In genomic region chr4:8409271-8410065, GRCh38 we compare ENCODE assay signal across 7 cellular contexts. TPM values are rescaled to one million over a fixed set of nuclear protein-coding genes. Genes with fewer than 3 reads are reported as not detected.
A peak's percentile ranks its signal among the peaks of the same experiment; 100 is the strongest.
DNase-seq lines count a peak whose midpoint lies in the region; ATAC-seq, FAIRE-seq and TF ChIP-seq lines count a peak whose summit lies in the region.

No MANE protein-coding gene starts in this region.

- H3K4me1 ChIP-seq in tibial nerve: peaks cover 0 to 26% (median 0%) of the 10 kb centered on the region in 4 donors

- H3K4me3 ChIP-seq in tibial nerve: no peak overlapping the region

- no peak for TF ChIP-seq EP300 in tibial nerve (IDR thresholded peaks at IDR 0.05)

- FAIRE-seq in HTR-8/SVneo (lab: Jason Lieb, UNC): peak; percentile 95

- peak overlapping the region in 1 of 4 donors; percentile 10 for H3K27ac ChIP-seq in tibial nerve

- no peak for TF ChIP-seq POLR2A in tibial nerve (IDR thresholded peaks at IDR 0.05)

- H3K9me3 ChIP-seq in tibial nerve: no peaks in the 10 kb centered on the region

- H3K36me3 ChIP-seq in tibial nerve: peaks cover 0 to 89% (median 12%) of the 10 kb centered on the region in 3 donors

- no peak for TF ChIP-seq CTCF in tibial nerve (IDR thresholded peaks at IDR 0.05)

- ATAC-seq in esophagus mucosa: peak; percentile 81
- no peak for ATAC-seq in HG03457 (IDR thresholded peaks at IDR 0.05; ENCODE audit: unreplicated experiment)

- no peaks in the 10 kb centered on the region for H3K27me3 ChIP-seq in tibial nerve

- 73 to 78% methylated on average over 12 to 16 of the region's 17 CpGs for WGBS in tibial nerve, 2 donors

- DNase-seq in HTR-8/SVneo (ENCODE audit: insufficient read length, low spot score) (no peak), tibial nerve (ENCODE audit: low spot score in 2 of 2) (no peak), cerebellar nuclear complex (lab: John Stamatoyannopoulos, UW) (no peak)
- peak; percentile 33 to 45 for DNase-seq in activated CD4-positive, alpha-beta T cell treated with anti-CD3 and anti-CD28 coated beads for 4 hours
- peak; percentile 20 to 63 for DNase-seq in stimulated activated CD8-positive, alpha-beta memory T cell treated with anti-CD3 and anti-CD28 coated beads, Interleukin-4, amount 100 ng/mL, for 4 hours (ENCODE audit: low read depth in 2 of 2, low spot score in 1 of 2)

RNA-seq across cellular contexts. Expression of gene ACOX3, which starts 31.1 kb away (rescaled TPM):
- total RNA-seq in esophagus mucosa (48.0 TPM), tibial nerve (10 to 100 TPM; 17.3 to 36.0 (median 24.5) TPM)

RNA-seq across cellular contexts. Expression of gene TRMT44, which starts 31.1 kb away (rescaled TPM):
- 15.7 TPM for total RNA-seq in esophagus mucosa
- 10 to 100 TPM; 24.5 to 71.4 (median 52.9) TPM for total RNA-seq in tibial nerve

Comparison
In these comparisons a context has a peak if more than half of its experiments do, and no peak if none do; other contexts are left out.
1. DNase-seq: peak in activated CD4-positive, alpha-beta T cell treated with anti-CD3 and anti-CD28 coated beads for 4 hours (2 of 2) and stimulated activated CD8-positive, alpha-beta memory T cell treated with anti-CD3 and anti-CD28 coated beads, Interleukin-4, amount 100 ng/mL, for 4 hours (2 of 2); none in HTR-8/SVneo (single experiment), tibial nerve (0 of 2) and cerebellar nuclear complex (0 of 2).